In genomic region chr14:51554953-51555352, GRCh38 we compare ENCODE assay signal across 14 cellular contexts.
A peak's percentile ranks its signal among the peaks of the same experiment; 100 is the strongest.
DNase-seq lines count a peak whose midpoint lies in the region; ATAC-seq and TF ChIP-seq lines count a peak whose summit lies in the region.
"Had no signal": no experiment of that assay in that cellular context is flagged by ENCODE, and none has a peak within 500 bp of the region (broad histone marks: within the 10 kb centered on the region; RNA-seq: fewer than 3 reads in every experiment).

No MANE protein-coding gene starts in this region.

- H3K9me3 ChIP-seq in GM23248 (ENCODE audit: low read depth) (no peaks in the 10 kb centered on the region), SJCRH30 (replicated peaks) (peaks cover 3% of the 10 kb centered on the region; the same call in 1 of the 2 replicates), gastroesophageal sphincter (no peaks in the 10 kb centered on the region)

- H3F3A ChIP-seq in GM23248 (ENCODE audit: insufficient read depth), result peaks cover 38% of the 10 kb centered on the region

- ATAC-seq in gastroesophageal sphincter (no peak), HG03039 (IDR thresholded peaks at IDR 0.05; ENCODE audit: unreplicated experiment) (no peak)

- no peaks in the 10 kb centered on the region for H4K20me1 ChIP-seq in GM23248 (ENCODE audit: insufficient read depth)

- H3K36me3 ChIP-seq in ACC112 (ENCODE audit: insufficient read depth, low read length) (0 out of 2 replicates have a peak, but pooled peaks cover 8% of the 10 kb centered on the region), GM23248 (ENCODE audit: low read depth) (no peaks in the 10 kb centered on the region), SJCRH30 (no peaks in the 10 kb centered on the region), gastroesophageal sphincter (no peaks in the 10 kb centered on the region)

- H3K4me3 ChIP-seq in ACC112 (ENCODE audit: low read depth, low read length) (peak overlapping the region; percentile 73), GM23248 (peak overlapping the region; percentile 48), SJCRH30 (no peak overlapping the region), fibroblast of the aortic adventitia (ENCODE audit: low read depth, low read length) (no peak overlapping the region), gastroesophageal sphincter (no peak overlapping the region)
- H3K4me3 ChIP-seq: SK-N-MC had no signal

- DNase-seq in GM23248 (peak; percentile 73), SJCRH30 (no peak), fibroblast of the aortic adventitia (ENCODE audit: low read depth) (peak; percentile 48), NOMO-1 (lab: John Stamatoyannopoulos, UW; ENCODE audit: unreplicated experiment in 2 of 2) (no peak), COLO829 (ENCODE audit: low spot score) (no peak)
- DNase-seq: CD4-positive, alpha-beta T cell; GOT3; NCI-H2081 treated with DMSO at 0.1 percent for 48 hours; stimulated activated CD4-positive, alpha-beta T cell treated with anti-CD3 and anti-CD28 coated beads, Interleukin-4, amount 100 ng/mL, for 1 hour; substantia nigra had no signal

- H2AFZ ChIP-seq in ACC112 (ENCODE audit: low read length, unreplicated experiment) (peak overlapping the region; percentile 73), GM23248 (no peak overlapping the region)

- TF ChIP-seq EP300 in gastroesophageal sphincter (IDR thresholded peaks at IDR 0.05), result no peak

- no peaks in the 10 kb centered on the region for H3K9me2 ChIP-seq in GM23248 (ENCODE audit: insufficient read depth)

- peaks cover 56% of the 10 kb centered on the region for H3K4me1 ChIP-seq in ACC112 (ENCODE audit: control insufficient read depth, insufficient read depth, low read length, unreplicated experiment)
- peaks cover 30% of the 10 kb centered on the region for H3K4me1 ChIP-seq in GM23248 (ENCODE audit: insufficient read depth)
- H3K4me1 ChIP-seq in SJCRH30, result peaks cover 13% of the 10 kb centered on the region
- no peaks in the 10 kb centered on the region for H3K4me1 ChIP-seq in gastroesophageal sphincter

- in situ Hi-C loops in GM23248 (cut with MboI), result no loop called here

- 61 to 71% methylated on average over 2 of the region's 2 CpGs for WGBS in GM23248 (ENCODE audit: low coverage in 1 of 2, low lambda C conversion rate in 2 of 2, missing lambda C conversion rate in 2 of 2), 2 experiments
- 50 to 65% methylated on average over 1 to 2 of the region's 2 CpGs for whole genome bisulfite sequencing in gastroesophageal sphincter (ENCODE audit: low coverage in 1 of 2), 2 donors

- no peak for TF ChIP-seq CTCF in fibroblast of the aortic adventitia (IDR thresholded peaks at IDR 0.05; ENCODE audit: insufficient read depth, low read length)
- no peak for TF ChIP-seq CTCF in gastroesophageal sphincter (IDR thresholded peaks at IDR 0.05)

- H3K9ac ChIP-seq in GM23248, result peak overlapping the region; percentile 59

- peak overlapping the region; percentile 96 for H3K27ac ChIP-seq in ACC112 (ENCODE audit: low read depth, low read length)
- H3K27ac ChIP-seq in GM23248, result peak overlapping the region; percentile 90
- H3K27ac ChIP-seq in SJCRH30, result peak overlapping the region; percentile 50
- no peak overlapping the region for H3K27ac ChIP-seq in gastroesophageal sphincter
- H3K27ac ChIP-seq: SK-N-MC had no signal

- no peak for TF ChIP-seq POLR2A in gastroesophageal sphincter (IDR thresholded peaks at IDR 0.05)

- H3K27me3 ChIP-seq in ACC112 (ENCODE audit: insufficient read depth, low read length) (no peaks in the 10 kb centered on the region), GM23248 (replicated peaks; ENCODE audit: insufficient read depth) (no peaks in the 10 kb centered on the region), SJCRH30 (no peaks in the 10 kb centered on the region), gastroesophageal sphincter (no peaks in the 10 kb centered on the region)

- peaks cover 17% of the 10 kb centered on the region for H3K79me2 ChIP-seq in ACC112 (ENCODE audit: control insufficient read depth, insufficient read depth, low read length, unreplicated experiment)
- peaks cover 54% of the 10 kb centered on the region for H3K79me2 ChIP-seq in GM23248 (ENCODE audit: insufficient read depth)

- H3K4me2 ChIP-seq in GM23248 (ENCODE audit: unreplicated experiment), result peak overlapping the region; percentile 77

Comparison
In these comparisons a context has a peak if more than half of its experiments do, and no peak if none do; other contexts are left out.
1. H3K27ac ChIP-seq: peak in ACC112 (single experiment), GM23248 (single experiment) and SJCRH30 (single experiment); none in gastroesophageal sphincter (0 of 4).
2. H3K4me3 ChIP-seq: peak in ACC112 (single experiment) and GM23248 (single experiment); none in SJCRH30 (single experiment), fibroblast of the aortic adventitia (single experiment) and gastroesophageal sphincter (0 of 2).
3. DNase-seq: peak in GM23248 (single experiment) and fibroblast of the aortic adventitia (single experiment); none in SJCRH30 (0 of 2), NOMO-1 (0 of 2) and COLO829 (single experiment).